Comparison of ENCODE assay signal across 18 cellular contexts in the genomic region with DNA sequence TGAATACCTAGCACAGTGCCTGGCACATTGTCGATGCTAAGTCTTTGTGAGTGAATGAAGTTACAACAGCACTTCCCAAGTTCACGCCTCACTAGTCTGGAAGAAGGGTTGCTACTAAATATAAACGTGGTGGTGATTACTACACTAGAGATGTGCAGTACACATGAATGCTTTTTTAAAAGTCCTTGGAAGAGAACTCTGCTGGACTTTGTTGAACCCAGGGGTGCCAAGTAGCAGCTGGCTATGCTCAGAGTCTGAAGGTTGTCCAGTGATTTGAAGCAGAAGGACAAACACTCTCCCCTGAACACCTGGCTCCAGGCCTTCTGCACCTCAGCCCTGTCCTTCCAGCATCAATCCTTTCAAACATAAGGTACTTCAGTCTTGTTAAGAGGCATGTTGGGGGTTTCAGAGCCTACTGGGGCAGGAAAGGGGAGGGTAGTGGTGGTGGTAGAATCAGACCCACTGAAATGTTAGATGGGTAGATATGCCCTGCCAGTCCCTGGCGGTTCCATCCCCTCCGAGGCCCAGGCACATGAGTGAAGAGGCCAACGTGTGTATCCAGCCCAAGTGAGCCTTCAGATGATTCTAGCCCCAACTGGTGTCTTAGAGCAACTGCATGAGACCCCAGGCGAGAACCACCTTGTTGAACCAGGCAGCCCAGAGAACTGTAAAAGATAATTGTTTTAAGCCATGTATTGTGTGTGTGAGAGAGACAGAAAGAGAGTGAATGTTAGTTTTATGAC.
DNase-seq lines count a peak whose midpoint lies in the region; ATAC-seq, FAIRE-seq and TF ChIP-seq lines count a peak whose summit lies in the region.
"Had no signal": no experiment of that assay in that cellular context is flagged by ENCODE, and none has a peak within 500 bp of the region (broad histone marks: within the 10 kb centered on the region; RNA-seq: fewer than 3 reads in every experiment).

No MANE protein-coding gene starts in this region.

- H3K9me3 Mint-ChIP-seq in natural killer cell (no peaks in the 10 kb centered on the region), memory B cell (no peaks in the 10 kb centered on the region)
- no peaks in the 10 kb centered on the region for H3K9me3 Mint-ChIP-seq in natural killer cell treated with Interleukin-12 subunit alpha and Interleukin-12 subunit beta and Interleukin-15 and Interleukin-18, amount 100 ng/mL, for 72 hours
- H3K9me3 Mint-ChIP-seq: activated T-helper 2 cell treated with anti-CD3 and anti-CD28 coated beads, Interferon-gamma antibody, Interleukin-2, Interleukin-4, amounts not matched to agents 10 μg/mL and 5 μg/mL and 100 μg/mL, durations not matched to agents 14 hours and 24 hours and 36 hours; naive thymus-derived CD8-positive, alpha-beta T cell had no signal

- intact Hi-C loops in natural killer cell (cut with micrococcal nuclease): no loop called here

- DNase-seq in natural killer cell: no peak
- DNase-seq in natural killer cell treated with Interleukin-12 subunit alpha and Interleukin-12 subunit beta and Interleukin-15 and Interleukin-18, amount 100 ng/mL, for 72 hours (ENCODE audit: low spot score): no peak
- DNase-seq in globus pallidus (ENCODE audit: low spot score): peak; percentile 39
- no peak for DNase-seq in memory B cell (ENCODE audit: low spot score in 2 of 2)
- no peak for DNase-seq in urothelium cell line (ENCODE audit: low spot score)
- no peak for DNase-seq in NOMO-1 (lab: John Stamatoyannopoulos, UW; ENCODE audit: unreplicated experiment in 2 of 2)
- no peak for DNase-seq in H4 (ENCODE audit: low spot score)
- no peak for DNase-seq in NCI-H1092 (lab: John Stamatoyannopoulos, UW)
- DNase-seq: activated CD4-positive, CD25-positive, alpha-beta regulatory T cell; cerebellar nuclear complex; naive thymus-derived CD8-positive, alpha-beta T cell; NCI-H1417 treated with DMSO at 0.1 percent for 48 hours; NCI-H2227 treated with DMSO at 0.1 percent for 48 hours; stimulated activated naive CD4-positive, alpha-beta T cell treated with Interleukin-2 at 50 U/mL for 16 hours; T-helper 2 cell; uterus had no signal

- H3K4me3 Mint-ChIP-seq in natural killer cell (no peak overlapping the region), memory B cell (no peak overlapping the region)
- H3K4me3 Mint-ChIP-seq in natural killer cell treated with Interleukin-12 subunit alpha and Interleukin-12 subunit beta and Interleukin-15 and Interleukin-18, amount 100 ng/mL, for 72 hours: no peak overlapping the region
- H3K4me3 Mint-ChIP-seq: naive thymus-derived CD8-positive, alpha-beta T cell had no signal

- H3K36me3 Mint-ChIP-seq in natural killer cell: no peaks in the 10 kb centered on the region
- peaks cover 5% of the 10 kb centered on the region for H3K36me3 Mint-ChIP-seq in natural killer cell treated with Interleukin-12 subunit alpha and Interleukin-12 subunit beta and Interleukin-15 and Interleukin-18, amount 100 ng/mL, for 72 hours
- peaks cover 29% of the 10 kb centered on the region for H3K36me3 Mint-ChIP-seq in memory B cell

- peak in 1 of 3 donors; percentile 11 for ATAC-seq in natural killer cell
- no peak for ATAC-seq in natural killer cell treated with Interleukin-12 subunit alpha and Interleukin-12 subunit beta and Interleukin-15 and Interleukin-18, amount 100 ng/mL, for 72 hours
- no peak for ATAC-seq in memory B cell (ENCODE audit: low read depth)
- ATAC-seq: naive thymus-derived CD8-positive, alpha-beta T cell had no signal

- peak; percentile 27 for FAIRE-seq in urothelium cell line (lab: Jason Lieb, UNC)
- FAIRE-seq: A549 had no signal

- no peaks in the 10 kb centered on the region for H3K27me3 Mint-ChIP-seq in natural killer cell (ENCODE audit: low read depth in 2 of 2)
- H3K27me3 Mint-ChIP-seq in natural killer cell treated with Interleukin-12 subunit alpha and Interleukin-12 subunit beta and Interleukin-15 and Interleukin-18, amount 100 ng/mL, for 72 hours: no peaks in the 10 kb centered on the region
- no peaks in the 10 kb centered on the region for H3K27me3 Mint-ChIP-seq in memory B cell
- H3K27me3 Mint-ChIP-seq: naive thymus-derived CD8-positive, alpha-beta T cell had no signal

- no peak for TF ChIP-seq CTCF in natural killer cell (IDR thresholded peaks at IDR 0.05)

- H3K4me1 Mint-ChIP-seq in natural killer cell: peaks cover 12 to 32% of the 10 kb centered on the region in 2 donors
- H3K4me1 Mint-ChIP-seq in natural killer cell treated with Interleukin-12 subunit alpha and Interleukin-12 subunit beta and Interleukin-15 and Interleukin-18, amount 100 ng/mL, for 72 hours (ENCODE audit: low read depth in 2 of 2): peaks cover 19 to 28% of the 10 kb centered on the region in 2 donors
- H3K4me1 Mint-ChIP-seq in memory B cell: no peaks in the 10 kb centered on the region

- H3K27ac Mint-ChIP-seq in natural killer cell (peak overlapping the region; percentile 56 to 67), memory B cell (peak overlapping the region; percentile 19)
- peak overlapping the region in 1 of 2 donors; percentile 65 for H3K27ac Mint-ChIP-seq in natural killer cell treated with Interleukin-12 subunit alpha and Interleukin-12 subunit beta and Interleukin-15 and Interleukin-18, amount 100 ng/mL, for 72 hours
- H3K27ac Mint-ChIP-seq: activated T-helper 2 cell treated with anti-CD3 and anti-CD28 coated beads, Interferon-gamma antibody, Interleukin-2, Interleukin-4, amounts not matched to agents 10 μg/mL and 5 μg/mL and 100 μg/mL, durations not matched to agents 14 hours and 24 hours and 36 hours had no signal
